1 cellular context compared by ENCODE assay signal in genomic region chr16:27314161-27314723, GRCh38.
A peak's percentile ranks its signal among the peaks of the same experiment; 100 is the strongest.
TF ChIP-seq lines count a peak whose summit lies in the region.

No MANE protein-coding gene starts in this region.

TF ChIP-seq in K562, 482 proteins besides CTCF, POLR2A, EP300 and RAD21 (continued from another document and continues in another):
- TF ChIP-seq, protein P1, sequence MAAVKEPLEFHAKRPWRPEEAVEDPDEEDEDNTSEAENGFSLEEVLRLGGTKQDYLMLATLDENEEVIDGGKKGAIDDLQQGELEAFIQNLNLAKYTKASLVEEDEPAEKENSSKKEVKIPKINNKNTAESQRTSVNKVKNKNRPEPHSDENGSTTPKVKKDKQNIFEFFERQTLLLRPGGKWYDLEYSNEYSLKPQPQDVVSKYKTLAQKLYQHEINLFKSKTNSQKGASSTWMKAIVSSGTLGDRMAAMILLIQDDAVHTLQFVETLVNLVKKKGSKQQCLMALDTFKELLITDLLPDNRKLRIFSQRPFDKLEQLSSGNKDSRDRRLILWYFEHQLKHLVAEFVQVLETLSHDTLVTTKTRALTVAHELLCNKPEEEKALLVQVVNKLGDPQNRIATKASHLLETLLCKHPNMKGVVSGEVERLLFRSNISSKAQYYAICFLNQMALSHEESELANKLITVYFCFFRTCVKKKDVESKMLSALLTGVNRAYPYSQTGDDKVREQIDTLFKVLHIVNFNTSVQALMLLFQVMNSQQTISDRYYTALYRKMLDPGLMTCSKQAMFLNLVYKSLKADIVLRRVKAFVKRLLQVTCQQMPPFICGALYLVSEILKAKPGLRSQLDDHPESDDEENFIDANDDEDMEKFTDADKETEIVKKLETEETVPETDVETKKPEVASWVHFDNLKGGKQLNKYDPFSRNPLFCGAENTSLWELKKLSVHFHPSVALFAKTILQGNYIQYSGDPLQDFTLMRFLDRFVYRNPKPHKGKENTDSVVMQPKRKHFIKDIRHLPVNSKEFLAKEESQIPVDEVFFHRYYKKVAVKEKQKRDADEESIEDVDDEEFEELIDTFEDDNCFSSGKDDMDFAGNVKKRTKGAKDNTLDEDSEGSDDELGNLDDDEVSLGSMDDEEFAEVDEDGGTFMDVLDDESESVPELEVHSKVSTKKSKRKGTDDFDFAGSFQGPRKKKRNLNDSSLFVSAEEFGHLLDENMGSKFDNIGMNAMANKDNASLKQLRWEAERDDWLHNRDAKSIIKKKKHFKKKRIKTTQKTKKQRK (IDR thresholded peaks at IDR 0.05; ENCODE audit: borderline replicate concordance, low read depth, low read length): no peak
- no peak for TF ChIP-seq ZNF507 (tag; conservative IDR thresholded peaks at IDR 0.05)
- no peak for TF ChIP-seq ATF1 (CRISPR knock-in tag; IDR thresholded peaks at IDR 0.05)
- TF ChIP-seq ATF1 (tag; IDR thresholded peaks at IDR 0.05): 0 out of 2 replicates have a peak, but pooled peaks have one; percentile 23
- TF ChIP-seq RFX7 (CRISPR knock-in tag; IDR thresholded peaks at IDR 0.05): no peak
- TF ChIP-seq RBM15 (IDR thresholded peaks at IDR 0.05; ENCODE audit: insufficient read depth, low read length): no peak
- no peak for TF ChIP-seq MAX (CRISPR knock-in tag; IDR thresholded peaks at IDR 0.05)
- TF ChIP-seq, protein P2, sequence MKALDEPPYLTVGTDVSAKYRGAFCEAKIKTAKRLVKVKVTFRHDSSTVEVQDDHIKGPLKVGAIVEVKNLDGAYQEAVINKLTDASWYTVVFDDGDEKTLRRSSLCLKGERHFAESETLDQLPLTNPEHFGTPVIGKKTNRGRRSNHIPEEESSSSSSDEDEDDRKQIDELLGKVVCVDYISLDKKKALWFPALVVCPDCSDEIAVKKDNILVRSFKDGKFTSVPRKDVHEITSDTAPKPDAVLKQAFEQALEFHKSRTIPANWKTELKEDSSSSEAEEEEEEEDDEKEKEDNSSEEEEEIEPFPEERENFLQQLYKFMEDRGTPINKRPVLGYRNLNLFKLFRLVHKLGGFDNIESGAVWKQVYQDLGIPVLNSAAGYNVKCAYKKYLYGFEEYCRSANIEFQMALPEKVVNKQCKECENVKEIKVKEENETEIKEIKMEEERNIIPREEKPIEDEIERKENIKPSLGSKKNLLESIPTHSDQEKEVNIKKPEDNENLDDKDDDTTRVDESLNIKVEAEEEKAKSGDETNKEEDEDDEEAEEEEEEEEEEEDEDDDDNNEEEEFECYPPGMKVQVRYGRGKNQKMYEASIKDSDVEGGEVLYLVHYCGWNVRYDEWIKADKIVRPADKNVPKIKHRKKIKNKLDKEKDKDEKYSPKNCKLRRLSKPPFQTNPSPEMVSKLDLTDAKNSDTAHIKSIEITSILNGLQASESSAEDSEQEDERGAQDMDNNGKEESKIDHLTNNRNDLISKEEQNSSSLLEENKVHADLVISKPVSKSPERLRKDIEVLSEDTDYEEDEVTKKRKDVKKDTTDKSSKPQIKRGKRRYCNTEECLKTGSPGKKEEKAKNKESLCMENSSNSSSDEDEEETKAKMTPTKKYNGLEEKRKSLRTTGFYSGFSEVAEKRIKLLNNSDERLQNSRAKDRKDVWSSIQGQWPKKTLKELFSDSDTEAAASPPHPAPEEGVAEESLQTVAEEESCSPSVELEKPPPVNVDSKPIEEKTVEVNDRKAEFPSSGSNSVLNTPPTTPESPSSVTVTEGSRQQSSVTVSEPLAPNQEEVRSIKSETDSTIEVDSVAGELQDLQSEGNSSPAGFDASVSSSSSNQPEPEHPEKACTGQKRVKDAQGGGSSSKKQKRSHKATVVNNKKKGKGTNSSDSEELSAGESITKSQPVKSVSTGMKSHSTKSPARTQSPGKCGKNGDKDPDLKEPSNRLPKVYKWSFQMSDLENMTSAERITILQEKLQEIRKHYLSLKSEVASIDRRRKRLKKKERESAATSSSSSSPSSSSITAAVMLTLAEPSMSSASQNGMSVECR (CRISPR knock-in tag; IDR thresholded peaks at IDR 0.05): no peak
- no peak for TF ChIP-seq ZNF143 (CRISPR knock-in tag; IDR thresholded peaks at IDR 0.05)
- TF ChIP-seq MCM7 (IDR thresholded peaks at IDR 0.05): no peak
- no peak for TF ChIP-seq FOXP4 (CRISPR knock-in tag; IDR thresholded peaks at IDR 0.05; ENCODE audit: borderline replicate concordance)
- TF ChIP-seq FOXJ3 (CRISPR knock-in tag; IDR thresholded peaks at IDR 0.05): no peak
- no peak for TF ChIP-seq TBL1XR1 (IDR thresholded peaks at IDR 0.05; ENCODE audit: low read length in 2 of 2)
- peak; percentile 10 for TF ChIP-seq RBBP5 (IDR thresholded peaks at IDR 0.05; ENCODE audit: borderline replicate concordance, insufficient read depth, low read length, poor library complexity, severe bottlenecking)
- TF ChIP-seq SUPT5H (IDR thresholded peaks at IDR 0.05): no peak
- TF ChIP-seq, protein P3, sequence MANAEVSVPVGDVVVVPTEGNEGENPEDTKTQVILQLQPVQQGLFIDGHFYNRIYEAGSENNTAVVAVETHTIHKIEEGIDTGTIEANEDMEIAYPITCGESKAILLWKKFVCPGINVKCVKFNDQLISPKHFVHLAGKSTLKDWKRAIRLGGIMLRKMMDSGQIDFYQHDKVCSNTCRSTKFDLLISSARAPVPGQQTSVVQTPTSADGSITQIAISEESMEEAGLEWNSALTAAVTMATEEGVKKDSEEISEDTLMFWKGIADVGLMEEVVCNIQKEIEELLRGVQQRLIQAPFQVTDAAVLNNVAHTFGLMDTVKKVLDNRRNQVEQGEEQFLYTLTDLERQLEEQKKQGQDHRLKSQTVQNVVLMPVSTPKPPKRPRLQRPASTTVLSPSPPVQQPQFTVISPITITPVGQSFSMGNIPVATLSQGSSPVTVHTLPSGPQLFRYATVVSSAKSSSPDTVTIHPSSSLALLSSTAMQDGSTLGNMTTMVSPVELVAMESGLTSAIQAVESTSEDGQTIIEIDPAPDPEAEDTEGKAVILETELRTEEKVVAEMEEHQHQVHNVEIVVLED (CRISPR knock-in tag; IDR thresholded peaks at IDR 0.05): no peak
- TF ChIP-seq ETV1 (tag; conservative IDR thresholded peaks at IDR 0.05; ENCODE audit: low read depth): no peak
- no peak for TF ChIP-seq ZNF444 (CRISPR knock-in tag; IDR thresholded peaks at IDR 0.05)
- TF ChIP-seq BRD9 (IDR thresholded peaks at IDR 0.05; ENCODE audit: low read depth, partially characterized antibody): no peak
- TF ChIP-seq ZKSCAN1 (IDR thresholded peaks at IDR 0.05; ENCODE audit: low read depth, low read length): no peak
- TF ChIP-seq, protein P4, sequence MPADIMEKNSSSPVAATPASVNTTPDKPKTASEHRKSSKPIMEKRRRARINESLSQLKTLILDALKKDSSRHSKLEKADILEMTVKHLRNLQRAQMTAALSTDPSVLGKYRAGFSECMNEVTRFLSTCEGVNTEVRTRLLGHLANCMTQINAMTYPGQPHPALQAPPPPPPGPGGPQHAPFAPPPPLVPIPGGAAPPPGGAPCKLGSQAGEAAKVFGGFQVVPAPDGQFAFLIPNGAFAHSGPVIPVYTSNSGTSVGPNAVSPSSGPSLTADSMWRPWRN (IDR thresholded peaks at IDR 0.05; ENCODE audit: low read depth): no peak
- TF ChIP-seq HDAC6 (IDR thresholded peaks at IDR 0.05; ENCODE audit: low read depth, low read length): 0 out of 2 replicates have a peak, but pooled peaks have one; percentile 23
- 0 out of 4 replicates have a peak, but pooled peaks of 1 of the 2 experiments have one; percentile 8 for TF ChIP-seq KDM1A (IDR thresholded peaks at IDR 0.05)
- no peak for TF ChIP-seq ZNF311 (CRISPR knock-in tag; IDR thresholded peaks at IDR 0.05)
- no peak for TF ChIP-seq RAD51 (IDR thresholded peaks at IDR 0.05; ENCODE audit: borderline replicate concordance, low read depth)
- no peak for TF ChIP-seq POLR2G (IDR thresholded peaks at IDR 0.05; ENCODE audit: low read depth, low read length)
- no peak for TF ChIP-seq ZNF79 (CRISPR knock-in tag; IDR thresholded peaks at IDR 0.05; ENCODE audit: low read depth)
- TF ChIP-seq YY1 (IDR thresholded peaks at IDR 0.05; ENCODE audit: borderline replicate concordance in 1 of 3, control insufficient read depth in 1 of 3, extremely low read depth in 1 of 3, insufficient read depth in 3 of 3, insufficient read length in 1 of 3, insufficient replicate concordance in 2 of 3, low read depth in 1 of 3, low read length in 2 of 3): no peak
- TF ChIP-seq RFX1 (IDR thresholded peaks at IDR 0.05): no peak
- no peak for TF ChIP-seq TSC22D4 (tag; IDR thresholded peaks at IDR 0.05)
- TF ChIP-seq, protein P5, sequence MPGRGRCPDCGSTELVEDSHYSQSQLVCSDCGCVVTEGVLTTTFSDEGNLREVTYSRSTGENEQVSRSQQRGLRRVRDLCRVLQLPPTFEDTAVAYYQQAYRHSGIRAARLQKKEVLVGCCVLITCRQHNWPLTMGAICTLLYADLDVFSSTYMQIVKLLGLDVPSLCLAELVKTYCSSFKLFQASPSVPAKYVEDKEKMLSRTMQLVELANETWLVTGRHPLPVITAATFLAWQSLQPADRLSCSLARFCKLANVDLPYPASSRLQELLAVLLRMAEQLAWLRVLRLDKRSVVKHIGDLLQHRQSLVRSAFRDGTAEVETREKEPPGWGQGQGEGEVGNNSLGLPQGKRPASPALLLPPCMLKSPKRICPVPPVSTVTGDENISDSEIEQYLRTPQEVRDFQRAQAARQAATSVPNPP (IDR thresholded peaks at IDR 0.05; ENCODE audit: borderline replicate concordance, insufficient read depth, insufficient read length): no peak
- TF ChIP-seq E2F6 (IDR thresholded peaks at IDR 0.05; ENCODE audit: borderline replicate concordance in 1 of 2, extremely low read depth in 1 of 2, insufficient read depth in 1 of 2, insufficient read length in 1 of 2, low read depth in 1 of 2, low read length in 1 of 2, poor library complexity in 1 of 2, severe bottlenecking in 1 of 2): peak in 1 of 2 experiments; percentile 62
- TF ChIP-seq HNRNPUL1 (IDR thresholded peaks at IDR 0.05; ENCODE audit: low read length): no peak
- TF ChIP-seq TGIF2 (CRISPR knock-in tag; IDR thresholded peaks at IDR 0.05): no peak
- no peak for TF ChIP-seq CBX1 (IDR thresholded peaks at IDR 0.05; ENCODE audit: low read depth)
- TF ChIP-seq ATF7 (IDR thresholded peaks at IDR 0.05): 0 out of 2 replicates have a peak, but pooled peaks have one; percentile 33
- TF ChIP-seq ZNF518B (CRISPR knock-in tag; IDR thresholded peaks at IDR 0.05): no peak
- TF ChIP-seq, protein P6, sequence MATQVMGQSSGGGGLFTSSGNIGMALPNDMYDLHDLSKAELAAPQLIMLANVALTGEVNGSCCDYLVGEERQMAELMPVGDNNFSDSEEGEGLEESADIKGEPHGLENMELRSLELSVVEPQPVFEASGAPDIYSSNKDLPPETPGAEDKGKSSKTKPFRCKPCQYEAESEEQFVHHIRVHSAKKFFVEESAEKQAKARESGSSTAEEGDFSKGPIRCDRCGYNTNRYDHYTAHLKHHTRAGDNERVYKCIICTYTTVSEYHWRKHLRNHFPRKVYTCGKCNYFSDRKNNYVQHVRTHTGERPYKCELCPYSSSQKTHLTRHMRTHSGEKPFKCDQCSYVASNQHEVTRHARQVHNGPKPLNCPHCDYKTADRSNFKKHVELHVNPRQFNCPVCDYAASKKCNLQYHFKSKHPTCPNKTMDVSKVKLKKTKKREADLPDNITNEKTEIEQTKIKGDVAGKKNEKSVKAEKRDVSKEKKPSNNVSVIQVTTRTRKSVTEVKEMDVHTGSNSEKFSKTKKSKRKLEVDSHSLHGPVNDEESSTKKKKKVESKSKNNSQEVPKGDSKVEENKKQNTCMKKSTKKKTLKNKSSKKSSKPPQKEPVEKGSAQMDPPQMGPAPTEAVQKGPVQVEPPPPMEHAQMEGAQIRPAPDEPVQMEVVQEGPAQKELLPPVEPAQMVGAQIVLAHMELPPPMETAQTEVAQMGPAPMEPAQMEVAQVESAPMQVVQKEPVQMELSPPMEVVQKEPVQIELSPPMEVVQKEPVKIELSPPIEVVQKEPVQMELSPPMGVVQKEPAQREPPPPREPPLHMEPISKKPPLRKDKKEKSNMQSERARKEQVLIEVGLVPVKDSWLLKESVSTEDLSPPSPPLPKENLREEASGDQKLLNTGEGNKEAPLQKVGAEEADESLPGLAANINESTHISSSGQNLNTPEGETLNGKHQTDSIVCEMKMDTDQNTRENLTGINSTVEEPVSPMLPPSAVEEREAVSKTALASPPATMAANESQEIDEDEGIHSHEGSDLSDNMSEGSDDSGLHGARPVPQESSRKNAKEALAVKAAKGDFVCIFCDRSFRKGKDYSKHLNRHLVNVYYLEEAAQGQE (CRISPR knock-in tag; IDR thresholded peaks at IDR 0.05; ENCODE audit: low read depth): no peak
